14 cellular contexts compared by ENCODE assay signal in the genomic region with DNA sequence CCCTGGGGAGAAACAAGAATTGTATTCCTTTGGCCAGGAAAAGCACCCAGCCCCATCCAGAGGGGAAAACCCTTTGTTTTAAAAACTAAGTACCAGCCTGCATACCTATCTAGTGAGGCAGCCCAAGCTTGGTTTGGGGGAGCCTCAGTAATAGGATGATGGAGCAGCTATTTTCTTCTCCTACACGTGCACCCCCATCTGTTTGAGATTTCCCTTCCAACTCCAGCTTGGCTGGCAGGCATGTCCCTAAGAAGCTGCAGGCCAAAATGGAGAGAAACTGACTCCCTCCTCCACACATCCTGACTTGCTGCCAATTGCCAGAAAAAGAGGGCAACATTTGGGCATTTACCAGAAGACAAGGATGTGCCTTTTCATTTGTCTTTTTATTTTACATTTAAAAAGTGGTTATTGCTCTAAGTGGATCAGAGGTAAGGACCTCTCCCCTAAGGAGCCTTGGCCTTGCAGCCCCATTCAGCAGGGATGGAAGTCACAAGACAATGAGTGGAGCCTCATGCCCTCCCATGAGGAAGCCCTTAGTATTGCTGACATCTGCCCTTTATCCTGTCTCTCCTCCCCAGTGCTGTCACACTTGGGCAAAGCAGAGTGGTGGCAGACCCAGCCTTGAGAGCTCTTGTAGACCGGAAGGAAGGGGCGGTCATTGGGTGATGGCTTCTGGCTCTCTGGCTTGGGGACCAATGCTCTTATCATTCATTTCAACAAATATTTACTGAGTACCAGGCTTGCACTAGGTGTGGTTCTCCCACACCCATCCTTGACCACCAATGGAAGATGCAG. TPM values are rescaled to one million over a fixed set of nuclear protein-coding genes. Genes with fewer than 3 reads are reported as not detected.
DNase-seq lines count a peak whose midpoint lies in the region; ATAC-seq and TF ChIP-seq lines count a peak whose summit lies in the region.
"Had no signal": no experiment of that assay in that cellular context is flagged by ENCODE, and none has a peak within 500 bp of the region (broad histone marks: within the 10 kb centered on the region; RNA-seq: fewer than 3 reads in every experiment).

No MANE protein-coding gene starts in this region.

- TF ChIP-seq CTCF in AG09309 (IDR thresholded peaks at IDR 0.05; ENCODE audit: control insufficient read depth, insufficient read depth, low read depth, low read length, missing control alignments), result no peak

- peaks cover 0 to 7% of the 10 kb centered on the region in 2 donors for H3K4me1 Mint-ChIP-seq in immature natural killer cell

- H3K4me3 Mint-ChIP-seq in immature natural killer cell, result no peak overlapping the region

- H3K36me3 Mint-ChIP-seq in immature natural killer cell, result peaks cover 7 to 38% (median 7%) of the 10 kb centered on the region in 3 donors

- peaks cover 0 to 2% (median 0%) of the 10 kb centered on the region in 3 donors for H3K27me3 Mint-ChIP-seq in immature natural killer cell (ENCODE audit: low read depth in 3 of 3)

- peak; percentile 3 for DNase-seq in AG09309 (ENCODE audit: low read depth)
- DNase-seq in RPMI7951 (ENCODE audit: low read depth), result peak; percentile 52
- no peak for DNase-seq in immature natural killer cell
- DNase-seq in DMS79 (lab: John Stamatoyannopoulos, UW), result no peak
- DNase-seq: activated naive CD4-positive, alpha-beta T cell treated with anti-CD3 and anti-CD28 coated beads, Interleukin-2, amount 50 U/mL, for 16 hours; central memory CD4-positive, alpha-beta T cell; mesendoderm; SHP77; stimulated activated CD4-positive, alpha-beta T cell treated with anti-CD3 and anti-CD28 coated beads, Interleukin-15, amount 100 ng/mL, for 24 hours; stimulated activated CD8-positive, alpha-beta memory T cell treated with anti-CD3 and anti-CD28 coated beads, Interleukin-4, amount 100 ng/mL, for 48 hours had no signal

- no peak for ATAC-seq in HG03457 (IDR thresholded peaks at IDR 0.05; ENCODE audit: unreplicated experiment)
- ATAC-seq in GM19035 (IDR thresholded peaks at IDR 0.05; ENCODE audit: unreplicated experiment), result no peak
- ATAC-seq: GM12878 had no signal

- H3K4me3 ChIP-seq in AG09309 (ENCODE audit: control insufficient read depth, low read depth, low read length), result no peak overlapping the region
- H3K4me3 ChIP-seq: GM12878 had no signal

- H3K9me3 Mint-ChIP-seq in immature natural killer cell, result no peaks in the 10 kb centered on the region

- peak overlapping the region; percentile 21 to 71 (median 41) for H3K27ac Mint-ChIP-seq in immature natural killer cell

RNA-seq across cellular contexts. Expression of gene FNDC5, which starts 8.6 kb away (rescaled TPM):
- 0.48 and 2.0 TPM in 2 replicates for total RNA-seq in RPMI7951 (2014; rRNA removed; shearing (Covaris generic))
- polyA plus RNA-seq in immature natural killer cell, result not detected
- total RNA-seq: GM12878, MCF 10A had no signal

RNA-seq across cellular contexts. Expression of gene HPCA, which starts 24.2 kb away (rescaled TPM):
- not detected in 2 replicates for total RNA-seq in RPMI7951 (2014; rRNA removed; shearing (Covaris generic))
- not detected for polyA plus RNA-seq in immature natural killer cell
- total RNA-seq: GM12878, MCF 10A had no signal

RNA-seq across cellular contexts. Expression of gene TMEM54, which starts 39.1 kb away (rescaled TPM):
- 110 and 148 TPM in 2 replicates for total RNA-seq in RPMI7951 (2014; rRNA removed; shearing (Covaris generic))
- polyA plus RNA-seq in immature natural killer cell, result not detected

RNA-seq across cellular contexts. Expression of gene S100PBP, which starts 44.6 kb away (rescaled TPM):
- 24.4 and 25.0 TPM in 2 replicates for total RNA-seq in RPMI7951 (2014; rRNA removed; shearing (Covaris generic))
- 10 to 100 TPM in 2 of 3 donors, 1 to 10 TPM in 1; 9.9 to 21.4 (median 15.8) TPM for polyA plus RNA-seq in immature natural killer cell

RNA-seq across cellular contexts. Expression of gene YARS1, which starts 44.9 kb away (rescaled TPM):
- total RNA-seq in RPMI7951 (2014; rRNA removed; shearing (Covaris generic)), result 100 and 109 TPM in 2 replicates
- polyA plus RNA-seq in immature natural killer cell, result 100 to 1,000 TPM; 103 to 168 (median 129) TPM

Comparison
In these comparisons a context has a peak if more than half of its experiments do, and no peak if none do; other contexts are left out.
1. DNase-seq: peak in AG09309 (single experiment) and RPMI7951 (single experiment); none in immature natural killer cell (0 of 3) and DMS79 (single experiment).